In the genomic region with DNA sequence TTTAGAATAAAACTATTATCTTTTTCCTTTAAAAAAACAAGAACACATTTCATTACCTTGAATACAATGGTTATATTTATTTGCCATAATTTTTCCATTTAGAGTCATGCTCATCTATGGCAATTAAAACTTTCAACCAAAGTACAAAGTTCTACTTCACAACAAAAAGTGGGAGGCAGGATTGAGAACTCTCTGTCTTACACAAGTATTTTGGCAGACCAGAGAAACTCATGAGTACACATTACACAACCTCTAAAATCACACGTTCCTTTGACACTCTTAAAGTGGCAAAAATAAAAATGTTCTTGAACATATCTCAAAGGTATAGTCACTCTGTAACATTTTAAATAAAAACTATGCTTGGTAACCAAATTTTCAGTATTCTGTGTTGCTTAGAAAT, we compare ENCODE assay signal across 18 cellular contexts.
"Had no signal": no experiment of that assay in that cellular context is flagged by ENCODE, and none has a peak within 500 bp of the region (broad histone marks: within the 10 kb centered on the region; RNA-seq: fewer than 3 reads in every experiment).

No MANE protein-coding gene starts in this region.

- H3K27me3 ChIP-seq: left lung, ovary, testis had no signal

- ATAC-seq: left lung; natural killer cell treated with Interleukin-12 subunit alpha and Interleukin-12 subunit beta and Interleukin-15 and Interleukin-18, amount 100 ng/mL, for 72 hours; psoas muscle; stimulated activated naive B cell treated with anti-CD40 and anti-IgM and Interleukin-4, amounts not matched to agents 10 μg/mL and 1 μg/mL and 100 μg/mL, for 72 hours had no signal

- H3K4me2 ChIP-seq: SK-N-SH had no signal

- DNase-seq: activated CD4-positive, alpha-beta memory T cell treated with anti-CD3 and anti-CD28 coated beads for 36 hours; activated CD4-positive, alpha-beta T cell treated with anti-CD3 and anti-CD28 coated beads for 48 hours; activated naive CD4-positive, alpha-beta T cell treated with anti-CD3 and anti-CD28 coated beads for 36 hours; activated naive CD8-positive, alpha-beta T cell treated with anti-CD3 and anti-CD28 coated beads, Interleukin-2, amount 10 ng/mL, durations not matched to agents 7 days and 5 days; activated T-cell treated with anti-CD3 and anti-CD28 coated beads, Interleukin-2, amount 50 U/mL, for 48 hours; effector memory CD4-positive, alpha-beta T cell; foreskin fibroblast; left lung; ovary; psoas muscle; right cardiac atrium; SK-N-SH; small intestine; stimulated activated CD4-positive, alpha-beta T cell treated with anti-CD3 and anti-CD28 coated beads, Interleukin-2, amount 100 ng/mL, for 48 hours; stimulated activated CD8-positive, alpha-beta memory T cell treated with anti-CD3 and anti-CD28 coated beads, Interleukin-4, amount 100 ng/mL, for 48 hours; stimulated activated naive B cell treated with anti-CD40 and anti-IgM and Interleukin-4, amounts not matched to agents 10 μg/mL and 1 μg/mL and 100 μg/mL, for 72 hours; testis had no signal

- H3K36me3 ChIP-seq: left lung, ovary had no signal

- H3K4me1 ChIP-seq: left lung, psoas muscle, testis had no signal

- H3K4me3 ChIP-seq: left lung, ovary, psoas muscle, testis had no signal

- H3K9ac ChIP-seq: SK-N-SH had no signal

- H3K9me3 ChIP-seq: ovary, psoas muscle, SK-N-SH, testis had no signal

- H3K27ac ChIP-seq: left lung, ovary, psoas muscle, testis had no signal
